ENCODE assay signal across 1 cellular context in genomic region chr7:12719141-12719919, GRCh38.
TF ChIP-seq lines count a peak whose summit lies in the region.

No MANE protein-coding gene starts in this region.

TF ChIP-seq in K562, 482 proteins besides CTCF, POLR2A, EP300 and RAD21 (continued from another document):
- TF ChIP-seq, protein P1, sequence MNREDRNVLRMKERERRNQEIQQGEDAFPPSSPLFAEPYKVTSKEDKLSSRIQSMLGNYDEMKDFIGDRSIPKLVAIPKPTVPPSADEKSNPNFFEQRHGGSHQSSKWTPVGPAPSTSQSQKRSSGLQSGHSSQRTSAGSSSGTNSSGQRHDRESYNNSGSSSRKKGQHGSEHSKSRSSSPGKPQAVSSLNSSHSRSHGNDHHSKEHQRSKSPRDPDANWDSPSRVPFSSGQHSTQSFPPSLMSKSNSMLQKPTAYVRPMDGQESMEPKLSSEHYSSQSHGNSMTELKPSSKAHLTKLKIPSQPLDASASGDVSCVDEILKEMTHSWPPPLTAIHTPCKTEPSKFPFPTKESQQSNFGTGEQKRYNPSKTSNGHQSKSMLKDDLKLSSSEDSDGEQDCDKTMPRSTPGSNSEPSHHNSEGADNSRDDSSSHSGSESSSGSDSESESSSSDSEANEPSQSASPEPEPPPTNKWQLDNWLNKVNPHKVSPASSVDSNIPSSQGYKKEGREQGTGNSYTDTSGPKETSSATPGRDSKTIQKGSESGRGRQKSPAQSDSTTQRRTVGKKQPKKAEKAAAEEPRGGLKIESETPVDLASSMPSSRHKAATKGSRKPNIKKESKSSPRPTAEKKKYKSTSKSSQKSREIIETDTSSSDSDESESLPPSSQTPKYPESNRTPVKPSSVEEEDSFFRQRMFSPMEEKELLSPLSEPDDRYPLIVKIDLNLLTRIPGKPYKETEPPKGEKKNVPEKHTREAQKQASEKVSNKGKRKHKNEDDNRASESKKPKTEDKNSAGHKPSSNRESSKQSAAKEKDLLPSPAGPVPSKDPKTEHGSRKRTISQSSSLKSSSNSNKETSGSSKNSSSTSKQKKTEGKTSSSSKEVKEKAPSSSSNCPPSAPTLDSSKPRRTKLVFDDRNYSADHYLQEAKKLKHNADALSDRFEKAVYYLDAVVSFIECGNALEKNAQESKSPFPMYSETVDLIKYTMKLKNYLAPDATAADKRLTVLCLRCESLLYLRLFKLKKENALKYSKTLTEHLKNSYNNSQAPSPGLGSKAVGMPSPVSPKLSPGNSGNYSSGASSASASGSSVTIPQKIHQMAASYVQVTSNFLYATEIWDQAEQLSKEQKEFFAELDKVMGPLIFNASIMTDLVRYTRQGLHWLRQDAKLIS (CRISPR knock-in tag; IDR thresholded peaks at IDR 0.05): no peak
- TF ChIP-seq RBFOX2 (IDR thresholded peaks at IDR 0.05; ENCODE audit: low read depth, low read length) (peak; percentile 36; the same call in 1 of the 2 replicates), VEZF1 (CRISPR knock-in tag; IDR thresholded peaks at IDR 0.05) (peak; percentile 44), TEAD2 (tag; IDR thresholded peaks at IDR 0.05) (0 out of 2 replicates have a peak, but pooled peaks have one; percentile 20), PBX2 (CRISPR knock-in tag; IDR thresholded peaks at IDR 0.05; ENCODE audit: low read depth) (no peak), PBX2 (tag; conservative IDR thresholded peaks at IDR 0.05; ENCODE audit: low read depth) (peak; percentile 79), POLR2B (IDR thresholded peaks at IDR 0.05; ENCODE audit: low read depth, partially characterized antibody) (peak; percentile 28), MLX (CRISPR knock-in tag; conservative IDR thresholded peaks at IDR 0.05) (no peak), CEBPB (tag; IDR thresholded peaks at IDR 0.05) (peak; percentile 84), NRF1 (conservative IDR thresholded peaks at IDR 0.05 in 1 of 2, IDR thresholded peaks at IDR 0.05 in 1 of 2) (peak; percentile 20 to 49; a peak in 3 of 4 replicates), JUN (IDR thresholded peaks at IDR 0.05; ENCODE audit: borderline replicate concordance, low read depth, low read length) (peak; percentile 6; the same call in 1 of the 2 replicates), JUN (CRISPR knock-in tag; IDR thresholded peaks at IDR 0.05; ENCODE audit: borderline replicate concordance) (no peak), NFRKB (IDR thresholded peaks at IDR 0.05; ENCODE audit: low read depth) (peak; percentile 75; the same call in 1 of the 2 replicates), SMARCA4 (IDR thresholded peaks at IDR 0.05) (peak; percentile 38), CXXC5 (CRISPR knock-in tag; IDR thresholded peaks at IDR 0.05) (peak; percentile 33; the same call in 1 of the 2 replicates), PKNOX1 (IDR thresholded peaks at IDR 0.05) (peak; percentile 76), MEIS2 (IDR thresholded peaks at IDR 0.05; ENCODE audit: partially characterized antibody) (peak; percentile 90), NR2C2 (CRISPR knock-in tag; IDR thresholded peaks at IDR 0.05) (no peak), NR2C2 (tag; IDR thresholded peaks at IDR 0.05) (peak; percentile 32; the same call in 1 of the 2 replicates), FOXK1 (CRISPR knock-in tag; IDR thresholded peaks at IDR 0.05; ENCODE audit: borderline replicate concordance) (no peak), JUND (IDR thresholded peaks at IDR 0.05; ENCODE audit: borderline replicate concordance, low read depth, low read length) (peak; percentile 59; the same call in 1 of the 2 replicates), JUND (tag; IDR thresholded peaks at IDR 0.05; ENCODE audit: borderline replicate concordance, low read depth, low read length) (no peak; the same call in 2 of the 3 replicates), ERF (CRISPR knock-in tag; IDR thresholded peaks at IDR 0.05) (0 out of 2 replicates have a peak, but pooled peaks have one; percentile 47)
- TF ChIP-seq, protein P2, sequence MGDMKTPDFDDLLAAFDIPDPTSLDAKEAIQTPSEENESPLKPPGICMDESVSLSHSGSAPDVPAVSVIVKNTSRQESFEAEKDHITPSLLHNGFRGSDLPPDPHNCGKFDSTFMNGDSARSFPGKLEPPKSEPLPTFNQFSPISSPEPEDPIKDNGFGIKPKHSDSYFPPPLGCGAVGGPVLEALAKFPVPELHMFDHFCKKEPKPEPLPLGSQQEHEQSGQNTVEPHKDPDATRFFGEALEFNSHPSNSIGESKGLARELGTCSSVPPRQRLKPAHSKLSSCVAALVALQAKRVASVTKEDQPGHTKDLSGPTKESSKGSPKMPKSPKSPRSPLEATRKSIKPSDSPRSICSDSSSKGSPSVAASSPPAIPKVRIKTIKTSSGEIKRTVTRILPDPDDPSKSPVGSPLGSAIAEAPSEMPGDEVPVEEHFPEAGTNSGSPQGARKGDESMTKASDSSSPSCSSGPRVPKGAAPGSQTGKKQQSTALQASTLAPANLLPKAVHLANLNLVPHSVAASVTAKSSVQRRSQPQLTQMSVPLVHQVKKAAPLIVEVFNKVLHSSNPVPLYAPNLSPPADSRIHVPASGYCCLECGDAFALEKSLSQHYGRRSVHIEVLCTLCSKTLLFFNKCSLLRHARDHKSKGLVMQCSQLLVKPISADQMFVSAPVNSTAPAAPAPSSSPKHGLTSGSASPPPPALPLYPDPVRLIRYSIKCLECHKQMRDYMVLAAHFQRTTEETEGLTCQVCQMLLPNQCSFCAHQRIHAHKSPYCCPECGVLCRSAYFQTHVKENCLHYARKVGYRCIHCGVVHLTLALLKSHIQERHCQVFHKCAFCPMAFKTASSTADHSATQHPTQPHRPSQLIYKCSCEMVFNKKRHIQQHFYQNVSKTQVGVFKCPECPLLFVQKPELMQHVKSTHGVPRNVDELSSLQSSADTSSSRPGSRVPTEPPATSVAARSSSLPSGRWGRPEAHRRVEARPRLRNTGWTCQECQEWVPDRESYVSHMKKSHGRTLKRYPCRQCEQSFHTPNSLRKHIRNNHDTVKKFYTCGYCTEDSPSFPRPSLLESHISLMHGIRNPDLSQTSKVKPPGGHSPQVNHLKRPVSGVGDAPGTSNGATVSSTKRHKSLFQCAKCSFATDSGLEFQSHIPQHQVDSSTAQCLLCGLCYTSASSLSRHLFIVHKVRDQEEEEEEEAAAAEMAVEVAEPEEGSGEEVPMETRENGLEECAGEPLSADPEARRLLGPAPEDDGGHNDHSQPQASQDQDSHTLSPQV (IDR thresholded peaks at IDR 0.05): peak; percentile 84
- TF ChIP-seq, protein P3, sequence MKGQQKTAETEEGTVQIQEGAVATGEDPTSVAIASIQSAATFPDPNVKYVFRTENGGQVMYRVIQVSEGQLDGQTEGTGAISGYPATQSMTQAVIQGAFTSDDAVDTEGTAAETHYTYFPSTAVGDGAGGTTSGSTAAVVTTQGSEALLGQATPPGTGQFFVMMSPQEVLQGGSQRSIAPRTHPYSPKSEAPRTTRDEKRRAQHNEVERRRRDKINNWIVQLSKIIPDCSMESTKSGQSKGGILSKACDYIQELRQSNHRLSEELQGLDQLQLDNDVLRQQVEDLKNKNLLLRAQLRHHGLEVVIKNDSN (CRISPR knock-in tag; IDR thresholded peaks at IDR 0.05): no peak
